Comparison of ENCODE assay signal across 1 cellular context in the genomic region with DNA sequence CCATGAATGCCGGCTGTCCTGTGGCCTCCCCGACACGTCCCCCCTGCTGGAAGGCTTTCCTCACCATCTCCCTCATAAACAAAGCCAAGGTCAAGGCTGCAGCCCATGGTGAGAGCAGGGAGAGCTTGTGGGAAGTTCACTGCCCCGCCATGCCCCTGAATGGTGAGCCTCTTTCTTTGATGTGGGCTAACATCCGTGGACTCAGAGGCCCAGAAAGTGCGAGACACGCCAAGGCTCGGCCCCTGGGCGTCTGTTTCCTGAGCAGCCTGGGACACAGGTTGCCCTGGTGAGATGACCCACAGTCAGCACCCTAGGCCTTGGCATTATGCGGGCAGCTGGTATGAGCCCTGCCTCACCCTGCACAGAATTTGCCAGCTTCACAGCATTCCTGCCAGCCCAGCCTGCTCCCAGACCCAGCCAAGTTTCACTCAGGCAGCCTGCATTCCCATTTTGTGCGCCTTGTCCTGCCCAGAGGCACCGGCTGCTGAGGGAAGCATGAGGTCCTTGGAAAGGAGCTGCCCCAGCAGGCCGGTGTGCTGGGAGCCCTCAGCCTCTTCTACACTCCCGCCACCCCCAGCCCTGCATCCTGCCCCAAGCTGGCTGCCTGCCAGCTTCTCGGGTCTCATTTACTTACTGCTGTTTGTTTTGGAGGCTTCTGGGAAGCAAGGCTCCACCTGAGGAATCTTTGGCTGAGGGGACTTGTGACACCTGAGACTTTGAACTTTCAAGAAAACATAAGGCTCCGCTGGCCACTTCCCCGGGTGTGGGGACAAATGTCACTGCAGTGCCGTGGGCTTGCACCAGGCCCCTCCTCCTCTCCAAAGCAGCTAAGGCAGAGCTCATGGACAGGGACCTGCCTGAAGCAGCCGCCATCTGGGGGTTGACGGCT.
TF ChIP-seq lines count a peak whose summit lies in the region.

No MANE protein-coding gene starts in this region.

TF ChIP-seq in HepG2, 621 proteins besides CTCF, POLR2A, EP300 and RAD21 (continued from another document and continues in another):
- no peak for TF ChIP-seq ZNF580 (CRISPR knock-in tag; IDR thresholded peaks at IDR 0.05; ENCODE audit: borderline replicate concordance, low read depth)
- no peak for TF ChIP-seq SRF (IDR thresholded peaks at IDR 0.05; ENCODE audit: low read depth, low read length)
- no peak for TF ChIP-seq ZNF660 (CRISPR knock-in tag; IDR thresholded peaks at IDR 0.05; ENCODE audit: borderline replicate concordance, low read depth)
- no peak for TF ChIP-seq SATB2 (CRISPR knock-in tag; IDR thresholded peaks at IDR 0.05)
- TF ChIP-seq, protein P1, sequence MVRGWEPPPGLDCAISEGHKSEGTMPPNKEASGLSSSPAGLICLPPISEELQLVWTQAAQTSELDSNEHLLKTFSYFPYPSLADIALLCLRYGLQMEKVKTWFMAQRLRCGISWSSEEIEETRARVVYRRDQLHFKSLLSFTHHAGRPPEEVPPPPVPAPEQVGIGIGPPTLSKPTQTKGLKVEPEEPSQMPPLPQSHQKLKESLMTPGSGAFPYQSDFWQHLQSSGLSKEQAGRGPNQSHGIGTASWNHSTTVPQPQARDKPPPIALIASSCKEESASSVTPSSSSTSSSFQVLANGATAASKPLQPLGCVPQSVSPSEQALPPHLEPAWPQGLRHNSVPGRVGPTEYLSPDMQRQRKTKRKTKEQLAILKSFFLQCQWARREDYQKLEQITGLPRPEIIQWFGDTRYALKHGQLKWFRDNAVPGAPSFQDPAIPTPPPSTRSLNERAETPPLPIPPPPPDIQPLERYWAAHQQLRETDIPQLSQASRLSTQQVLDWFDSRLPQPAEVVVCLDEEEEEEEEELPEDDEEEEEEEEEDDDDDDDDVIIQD (CRISPR knock-in tag; IDR thresholded peaks at IDR 0.05; ENCODE audit: low read depth), result peak; percentile 61
- no peak for TF ChIP-seq FOXP1 (IDR thresholded peaks at IDR 0.05)
- peak; percentile 92 for TF ChIP-seq FOXP1 (CRISPR knock-in tag; IDR thresholded peaks at IDR 0.05)
- TF ChIP-seq ZNF275 (CRISPR knock-in tag; IDR thresholded peaks at IDR 0.05; ENCODE audit: borderline replicate concordance), result no peak; the same call in 1 of the 2 replicates
- no peak for TF ChIP-seq ESRRA (CRISPR knock-in tag; IDR thresholded peaks at IDR 0.05; ENCODE audit: low read depth)
- TF ChIP-seq NAIF1 (CRISPR knock-in tag; IDR thresholded peaks at IDR 0.05; ENCODE audit: borderline replicate concordance), result no peak
- no peak for TF ChIP-seq ZBTB8A (CRISPR knock-in tag; IDR thresholded peaks at IDR 0.05; ENCODE audit: borderline replicate concordance, low read depth)
- TF ChIP-seq ZNF850 (CRISPR knock-in tag; conservative IDR thresholded peaks at IDR 0.05), result no peak
- TF ChIP-seq, protein P2, sequence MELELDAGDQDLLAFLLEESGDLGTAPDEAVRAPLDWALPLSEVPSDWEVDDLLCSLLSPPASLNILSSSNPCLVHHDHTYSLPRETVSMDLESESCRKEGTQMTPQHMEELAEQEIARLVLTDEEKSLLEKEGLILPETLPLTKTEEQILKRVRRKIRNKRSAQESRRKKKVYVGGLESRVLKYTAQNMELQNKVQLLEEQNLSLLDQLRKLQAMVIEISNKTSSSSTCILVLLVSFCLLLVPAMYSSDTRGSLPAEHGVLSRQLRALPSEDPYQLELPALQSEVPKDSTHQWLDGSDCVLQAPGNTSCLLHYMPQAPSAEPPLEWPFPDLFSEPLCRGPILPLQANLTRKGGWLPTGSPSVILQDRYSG (CRISPR knock-in tag; IDR thresholded peaks at IDR 0.05), result no peak
- TF ChIP-seq NR2F2 (IDR thresholded peaks at IDR 0.05; ENCODE audit: borderline replicate concordance, low read depth), result peak; percentile 83
- TF ChIP-seq NPAS2 (CRISPR knock-in tag; IDR thresholded peaks at IDR 0.05; ENCODE audit: borderline replicate concordance), result no peak
- no peak for TF ChIP-seq GMEB2 (CRISPR knock-in tag; IDR thresholded peaks at IDR 0.05; ENCODE audit: low read depth)
- no peak for TF ChIP-seq POLR2G (IDR thresholded peaks at IDR 0.05; ENCODE audit: low read depth, low read length)
- TF ChIP-seq, protein P3, sequence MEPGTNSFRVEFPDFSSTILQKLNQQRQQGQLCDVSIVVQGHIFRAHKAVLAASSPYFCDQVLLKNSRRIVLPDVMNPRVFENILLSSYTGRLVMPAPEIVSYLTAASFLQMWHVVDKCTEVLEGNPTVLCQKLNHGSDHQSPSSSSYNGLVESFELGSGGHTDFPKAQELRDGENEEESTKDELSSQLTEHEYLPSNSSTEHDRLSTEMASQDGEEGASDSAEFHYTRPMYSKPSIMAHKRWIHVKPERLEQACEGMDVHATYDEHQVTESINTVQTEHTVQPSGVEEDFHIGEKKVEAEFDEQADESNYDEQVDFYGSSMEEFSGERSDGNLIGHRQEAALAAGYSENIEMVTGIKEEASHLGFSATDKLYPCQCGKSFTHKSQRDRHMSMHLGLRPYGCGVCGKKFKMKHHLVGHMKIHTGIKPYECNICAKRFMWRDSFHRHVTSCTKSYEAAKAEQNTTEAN (CRISPR knock-in tag; conservative IDR thresholded peaks at IDR 0.05), result no peak
- TF ChIP-seq ZNF598 (CRISPR knock-in tag; IDR thresholded peaks at IDR 0.05; ENCODE audit: borderline replicate concordance), result peak; percentile 61; the same call in 1 of the 2 replicates
- TF ChIP-seq, protein P4, sequence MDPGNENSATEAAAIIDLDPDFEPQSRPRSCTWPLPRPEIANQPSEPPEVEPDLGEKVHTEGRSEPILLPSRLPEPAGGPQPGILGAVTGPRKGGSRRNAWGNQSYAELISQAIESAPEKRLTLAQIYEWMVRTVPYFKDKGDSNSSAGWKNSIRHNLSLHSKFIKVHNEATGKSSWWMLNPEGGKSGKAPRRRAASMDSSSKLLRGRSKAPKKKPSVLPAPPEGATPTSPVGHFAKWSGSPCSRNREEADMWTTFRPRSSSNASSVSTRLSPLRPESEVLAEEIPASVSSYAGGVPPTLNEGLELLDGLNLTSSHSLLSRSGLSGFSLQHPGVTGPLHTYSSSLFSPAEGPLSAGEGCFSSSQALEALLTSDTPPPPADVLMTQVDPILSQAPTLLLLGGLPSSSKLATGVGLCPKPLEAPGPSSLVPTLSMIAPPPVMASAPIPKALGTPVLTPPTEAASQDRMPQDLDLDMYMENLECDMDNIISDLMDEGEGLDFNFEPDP (CRISPR knock-in tag; conservative IDR thresholded peaks at IDR 0.05), result no peak
- TF ChIP-seq, protein P5, sequence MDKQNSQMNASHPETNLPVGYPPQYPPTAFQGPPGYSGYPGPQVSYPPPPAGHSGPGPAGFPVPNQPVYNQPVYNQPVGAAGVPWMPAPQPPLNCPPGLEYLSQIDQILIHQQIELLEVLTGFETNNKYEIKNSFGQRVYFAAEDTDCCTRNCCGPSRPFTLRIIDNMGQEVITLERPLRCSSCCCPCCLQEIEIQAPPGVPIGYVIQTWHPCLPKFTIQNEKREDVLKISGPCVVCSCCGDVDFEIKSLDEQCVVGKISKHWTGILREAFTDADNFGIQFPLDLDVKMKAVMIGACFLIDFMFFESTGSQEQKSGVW (CRISPR knock-in tag; IDR thresholded peaks at IDR 0.05; ENCODE audit: borderline replicate concordance), result no peak
- peak; percentile 78 for TF ChIP-seq ISL2 (CRISPR knock-in tag; IDR thresholded peaks at IDR 0.05)
- no peak for TF ChIP-seq NFATC3 (CRISPR knock-in tag; IDR thresholded peaks at IDR 0.05)
- peak; percentile 71; the same call in 1 of the 2 replicates for TF ChIP-seq TCF7L2 (IDR thresholded peaks at IDR 0.05; ENCODE audit: low read depth, low read length)
- TF ChIP-seq YY1 (IDR thresholded peaks at IDR 0.05; ENCODE audit: insufficient read depth, insufficient replicate concordance, low read depth, low read length), result peak; percentile 23
- TF ChIP-seq RELA (CRISPR knock-in tag; IDR thresholded peaks at IDR 0.05), result no peak
- TF ChIP-seq RARA (CRISPR knock-in tag; IDR thresholded peaks at IDR 0.05), result peak; percentile 100
- TF ChIP-seq PHB2 (IDR thresholded peaks at IDR 0.05; ENCODE audit: partially characterized antibody), result no peak
- no peak for TF ChIP-seq NFIB (CRISPR knock-in tag; IDR thresholded peaks at IDR 0.05; ENCODE audit: borderline replicate concordance)
- TF ChIP-seq ZNF563 (CRISPR knock-in tag; IDR thresholded peaks at IDR 0.05), result 0 out of 2 replicates have a peak, but pooled peaks have one; percentile 20
- TF ChIP-seq ISX (CRISPR knock-in tag; conservative IDR thresholded peaks at IDR 0.05), result no peak
- TF ChIP-seq REST (IDR thresholded peaks at IDR 0.05; ENCODE audit: borderline replicate concordance in 1 of 2, low read depth in 1 of 2, low read length in 2 of 2), result peak in 1 of 2 experiments; percentile 84; a peak in 1 of 4 replicates
- no peak; the same call in 1 of the 2 replicates for TF ChIP-seq ZNF460 (CRISPR knock-in tag; IDR thresholded peaks at IDR 0.05; ENCODE audit: borderline replicate concordance)
- TF ChIP-seq ATF1 (CRISPR knock-in tag; IDR thresholded peaks at IDR 0.05), result no peak
- TF ChIP-seq ZNF605 (CRISPR knock-in tag; IDR thresholded peaks at IDR 0.05), result 0 out of 2 replicates have a peak, but pooled peaks have one; percentile 54
- no peak for TF ChIP-seq GABPA (IDR thresholded peaks at IDR 0.05; ENCODE audit: low read depth, low read length)
- TF ChIP-seq GABPA (CRISPR knock-in tag; IDR thresholded peaks at IDR 0.05; ENCODE audit: low read depth), result peak; percentile 58; the same call in 1 of the 2 replicates
- TF ChIP-seq, protein P6, sequence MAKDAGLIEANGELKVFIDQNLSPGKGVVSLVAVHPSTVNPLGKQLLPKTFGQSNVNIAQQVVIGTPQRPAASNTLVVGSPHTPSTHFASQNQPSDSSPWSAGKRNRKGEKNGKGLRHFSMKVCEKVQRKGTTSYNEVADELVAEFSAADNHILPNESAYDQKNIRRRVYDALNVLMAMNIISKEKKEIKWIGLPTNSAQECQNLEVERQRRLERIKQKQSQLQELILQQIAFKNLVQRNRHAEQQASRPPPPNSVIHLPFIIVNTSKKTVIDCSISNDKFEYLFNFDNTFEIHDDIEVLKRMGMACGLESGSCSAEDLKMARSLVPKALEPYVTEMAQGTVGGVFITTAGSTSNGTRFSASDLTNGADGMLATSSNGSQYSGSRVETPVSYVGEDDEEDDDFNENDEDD (CRISPR knock-in tag; IDR thresholded peaks at IDR 0.05; ENCODE audit: borderline replicate concordance), result peak; percentile 29; the same call in 1 of the 2 replicates
- no peak for TF ChIP-seq PTBP1 (IDR thresholded peaks at IDR 0.05; ENCODE audit: low read depth, low read length, poor library complexity, severe bottlenecking)
- no peak for TF ChIP-seq MBNL3 (CRISPR knock-in tag; conservative IDR thresholded peaks at IDR 0.05)
- TF ChIP-seq ZUFSP (CRISPR knock-in tag; IDR thresholded peaks at IDR 0.05; ENCODE audit: borderline replicate concordance), result no peak
- TF ChIP-seq ZNF234 (CRISPR knock-in tag; conservative IDR thresholded peaks at IDR 0.05), result no peak
